Comparison of ENCODE assay signal across 29 cellular contexts in genomic region chr21:43276811-43277210, GRCh38.
"Had no signal": no experiment of that assay in that cellular context is flagged by ENCODE, and none has a peak within 500 bp of the region (broad histone marks: within the 10 kb centered on the region; RNA-seq: fewer than 3 reads in every experiment).

No MANE protein-coding gene starts in this region.

- H3K9me3 Mint-ChIP-seq: activated naive CD4-positive, alpha-beta T cell treated with anti-CD3 and anti-CD28 coated beads, Interleukin-2, amount 50 U/mL, for 72 hours; activated T-cell treated with anti-CD3 and anti-CD28 coated beads, Interleukin-2, amount 50 U/mL, for 24 hours; activated T-helper 17 cell treated with anti-CD3 and anti-CD28 coated beads, Interleukin-2, amount 50 U/mL, for 72 hours; natural killer cell treated with Interleukin-12 subunit alpha and Interleukin-12 subunit beta and Interleukin-15 and Interleukin-18, amount 100 ng/mL, for 72 hours; T-helper 1 cell treated with Interleukin-12 subunit alpha and Interleukin-12 subunit beta and Interleukin-4 antibody, amounts not matched to agents 30 μg/mL and 1 μg/mL, for 36 hours had no signal

- H3K36me3 ChIP-seq: colonic mucosa, esophagus squamous epithelium, neutrophil, ovary, transverse colon, WERI-Rb-1 had no signal

- H3K4me3 Mint-ChIP-seq: activated T-cell treated with anti-CD3 and anti-CD28 coated beads, Interleukin-2, amount 50 U/mL, for 24 hours; activated T-helper 17 cell treated with anti-CD3 and anti-CD28 coated beads, Interleukin-2, amount 50 U/mL, for 72 hours; natural killer cell treated with Interleukin-12 subunit alpha and Interleukin-12 subunit beta and Interleukin-15 and Interleukin-18, amount 100 ng/mL, for 72 hours; T-helper 1 cell treated with Interleukin-12 subunit alpha and Interleukin-12 subunit beta and Interleukin-4 antibody, amounts not matched to agents 30 μg/mL and 1 μg/mL, for 36 hours had no signal

- H3K4me2 ChIP-seq: smooth muscle cell had no signal

- H3K9me3 ChIP-seq: colonic mucosa, esophagus squamous epithelium, mucosa of descending colon, neutrophil, ovary, testis, transverse colon had no signal

- H3K27me3 ChIP-seq: colonic mucosa, ovary, testis had no signal

- ATAC-seq: activated CD4-positive, CD25-positive, alpha-beta regulatory T cell treated with anti-CD3 and anti-CD28 coated beads, Interleukin-2, amount 50 U/mL, for 24 hours; activated T-helper 17 cell treated with anti-CD3 and anti-CD28 coated beads, Interleukin-2, amount 50 U/mL, for 72 hours; left lobe of liver; mucosa of descending colon; natural killer cell treated with Interleukin-12 subunit alpha and Interleukin-12 subunit beta and Interleukin-15 and Interleukin-18, amount 100 ng/mL, for 72 hours; stimulated activated naive CD8-positive, alpha-beta T cell treated with anti-CD3 and anti-CD28 coated beads, Interleukin-15, Interleukin-2, amounts not matched to agents 100 U/mL and 50 U/mL, for 24 hours had no signal

- H3K4me3 ChIP-seq: colonic mucosa, esophagus squamous epithelium, mucosa of descending colon, ovary, smooth muscle cell, testis, transverse colon had no signal

- H3K36me3 Mint-ChIP-seq: activated naive CD4-positive, alpha-beta T cell treated with anti-CD3 and anti-CD28 coated beads, Interleukin-2, amount 50 U/mL, for 72 hours; natural killer cell treated with Interleukin-12 subunit alpha and Interleukin-12 subunit beta and Interleukin-15 and Interleukin-18, amount 100 ng/mL, for 72 hours had no signal

- H3K4me1 ChIP-seq: colonic mucosa, testis had no signal

- H3K27ac Mint-ChIP-seq: activated naive CD4-positive, alpha-beta T cell treated with anti-CD3 and anti-CD28 coated beads, Interleukin-2, amount 50 U/mL, for 72 hours; activated T-cell treated with anti-CD3 and anti-CD28 coated beads, Interleukin-2, amount 50 U/mL, for 24 hours; activated T-helper 17 cell treated with anti-CD3 and anti-CD28 coated beads, Interleukin-2, amount 50 U/mL, for 72 hours; natural killer cell treated with Interleukin-12 subunit alpha and Interleukin-12 subunit beta and Interleukin-15 and Interleukin-18, amount 100 ng/mL, for 72 hours; progenitor cell of endocrine pancreas; T-helper 1 cell treated with Interleukin-12 subunit alpha and Interleukin-12 subunit beta and Interleukin-4 antibody, amounts not matched to agents 30 μg/mL and 1 μg/mL, for 36 hours had no signal

- DNase-seq: activated CD4-positive, alpha-beta T cell treated with anti-CD3 and anti-CD28 coated beads for 48 hours; activated CD4-positive, alpha-beta T cell treated with anti-CD3 and anti-CD28 coated beads, Interleukin-2, amount 50 U/mL, for 48 hours; activated CD8-positive, alpha-beta memory T cell treated with anti-CD3 and anti-CD28 coated beads, Interleukin-2, amount 50 U/mL, for 48 hours; activated T-cell treated with anti-CD3 and anti-CD28 coated beads, Interleukin-2, amount 50 U/mL, for 24 hours; colonic mucosa; effector CD8-positive, alpha-beta T cell; esophagus squamous epithelium; glutamatergic neuron; hippocampal formation; stimulated activated CD4-positive, alpha-beta T cell treated with anti-CD3 and anti-CD28 coated beads, Interleukin-15, amount 100 ng/mL, for 24 hours; stimulated activated CD4-positive, alpha-beta T cell treated with anti-CD3 and anti-CD28 coated beads, Interleukin-2, amount 100 ng/mL, for 24 hours; stimulated activated naive CD8-positive, alpha-beta T cell treated with anti-CD3 and anti-CD28 coated beads, Interleukin-15, Interleukin-2, amounts not matched to agents 100 U/mL and 50 U/mL, for 24 hours; SW 1271; T-helper 9 cell; testis; transverse colon; WERI-Rb-1 had no signal

- H3K27ac ChIP-seq: colonic mucosa, epithelial cell of prostate, esophagus squamous epithelium, neutrophil, ovary, testis, transverse colon, WERI-Rb-1 had no signal

- H3K4me1 Mint-ChIP-seq: activated T-helper 17 cell treated with anti-CD3 and anti-CD28 coated beads, Interleukin-2, amount 50 U/mL, for 72 hours had no signal
